Comparison of ENCODE assay signal across 37 cellular contexts in genomic region chr9:136295055-136295454, GRCh38. TPM values are rescaled to one million over a fixed set of nuclear protein-coding genes. Genes with fewer than 3 reads are reported as not detected.
"Had no signal": no experiment of that assay in that cellular context is flagged by ENCODE, and none has a peak within 500 bp of the region (broad histone marks: within the 10 kb centered on the region; RNA-seq: fewer than 3 reads in every experiment).

No MANE protein-coding gene starts in this region.

- H3K4me3 Mint-ChIP-seq: activated CD4-positive, alpha-beta memory T cell treated with anti-CD3 and anti-CD28 coated beads for 36 hours; activated CD4-positive, alpha-beta T cell treated with anti-CD3 and anti-CD28 coated beads for 36 hours; activated CD4-positive, alpha-beta T cell treated with anti-CD3 and anti-CD28 coated beads, Interleukin-2, amount 10 ng/mL, durations not matched to agents 24 days and 14 days; activated CD8-positive, alpha-beta memory T cell treated with anti-CD3 and anti-CD28 coated beads, Interleukin-2, amount 10 ng/mL, durations not matched to agents 7 days and 5 days; activated CD8-positive, alpha-beta T cell treated with anti-CD3 and anti-CD28 coated beads, Interleukin-2, amount 10 ng/mL, durations not matched to agents 7 days and 5 days; activated naive CD4-positive, alpha-beta T cell treated with anti-CD3 and anti-CD28 coated beads for 36 hours; activated naive CD4-positive, alpha-beta T cell treated with anti-CD3 and anti-CD28 coated beads, Interleukin-2, amount 50 U/mL, for 24 hours; activated naive CD8-positive, alpha-beta T cell treated with anti-CD3 and anti-CD28 coated beads for 36 hours; activated naive CD8-positive, alpha-beta T cell treated with anti-CD3 and anti-CD28 coated beads, Interleukin-2, amount 50 U/mL, for 24 hours; activated T-helper 1 cell treated with anti-CD3 and anti-CD28 coated beads, Interleukin-12 subunit alpha, Interleukin-12 subunit beta, Interleukin-2, Interleukin-4 antibody, amounts not matched to agents 30 ng/mL and 10 ng/mL and 1 ng/mL, durations not matched to agents 14 hours and 24 hours and 36 hours had no signal

- H3K9me3 ChIP-seq: ascending aorta, breast epithelium, colonic mucosa, esophagus squamous epithelium, gastroesophageal sphincter had no signal

- H3K9me3 Mint-ChIP-seq: activated CD4-positive, alpha-beta memory T cell treated with anti-CD3 and anti-CD28 coated beads for 36 hours; activated CD4-positive, alpha-beta T cell treated with anti-CD3 and anti-CD28 coated beads, Interleukin-2, amount 10 ng/mL, durations not matched to agents 24 days and 14 days; activated naive CD4-positive, alpha-beta T cell treated with anti-CD3 and anti-CD28 coated beads for 36 hours; activated naive CD4-positive, alpha-beta T cell treated with anti-CD3 and anti-CD28 coated beads, Interleukin-2, amount 50 U/mL, for 24 hours; activated naive CD8-positive, alpha-beta T cell treated with anti-CD3 and anti-CD28 coated beads for 36 hours; activated naive CD8-positive, alpha-beta T cell treated with anti-CD3 and anti-CD28 coated beads, Interleukin-2, amount 50 U/mL, for 24 hours; activated T-helper 1 cell treated with anti-CD3 and anti-CD28 coated beads, Interleukin-12 subunit alpha, Interleukin-12 subunit beta, Interleukin-2, Interleukin-4 antibody, amounts not matched to agents 30 ng/mL and 10 ng/mL and 1 ng/mL, durations not matched to agents 14 hours and 24 hours and 36 hours; activated T-helper 2 cell treated with anti-CD3 and anti-CD28 coated beads, Interferon-gamma antibody, Interleukin-2, Interleukin-4, amounts not matched to agents 10 μg/mL and 5 μg/mL and 100 μg/mL, durations not matched to agents 14 hours and 24 hours and 36 hours had no signal

- H3K36me3 ChIP-seq: ascending aorta, breast epithelium, cardiac muscle cell, colonic mucosa, esophagus squamous epithelium, gastroesophageal sphincter had no signal

- H3K4me1 ChIP-seq: ascending aorta, breast epithelium, gastroesophageal sphincter had no signal

- H3K36me3 Mint-ChIP-seq: activated CD4-positive, alpha-beta memory T cell treated with anti-CD3 and anti-CD28 coated beads for 36 hours; activated CD8-positive, alpha-beta memory T cell treated with anti-CD3 and anti-CD28 coated beads, Interleukin-2, amount 10 ng/mL, durations not matched to agents 7 days and 5 days; activated naive CD4-positive, alpha-beta T cell treated with anti-CD3 and anti-CD28 coated beads, Interleukin-2, amount 50 U/mL, for 24 hours; activated naive CD8-positive, alpha-beta T cell treated with anti-CD3 and anti-CD28 coated beads for 36 hours; brain had no signal

- H3K27ac ChIP-seq: ascending aorta, breast epithelium, cardiac muscle cell, colonic mucosa, epithelial cell of prostate, esophagus squamous epithelium, gastroesophageal sphincter had no signal

- H3K27me3 ChIP-seq: ascending aorta, cardiac muscle cell, colonic mucosa had no signal

- H3K4me1 Mint-ChIP-seq: activated CD4-positive, alpha-beta T cell treated with anti-CD3 and anti-CD28 coated beads for 36 hours; activated CD4-positive, alpha-beta T cell treated with anti-CD3 and anti-CD28 coated beads, Interleukin-2, amount 10 ng/mL, durations not matched to agents 24 days and 14 days; activated CD8-positive, alpha-beta memory T cell treated with anti-CD3 and anti-CD28 coated beads, Interleukin-2, amount 10 ng/mL, durations not matched to agents 7 days and 5 days; activated naive CD4-positive, alpha-beta T cell treated with anti-CD3 and anti-CD28 coated beads, Interleukin-2, amount 50 U/mL, for 24 hours; activated naive CD8-positive, alpha-beta T cell treated with anti-CD3 and anti-CD28 coated beads for 36 hours; activated naive CD8-positive, alpha-beta T cell treated with anti-CD3 and anti-CD28 coated beads, Interleukin-2, amount 50 U/mL, for 24 hours; brain had no signal

- H3K4me3 ChIP-seq: ascending aorta, breast epithelium, cardiac muscle cell, colonic mucosa, esophagus squamous epithelium, gastroesophageal sphincter had no signal

- H3K27me3 Mint-ChIP-seq: activated CD4-positive, alpha-beta memory T cell treated with anti-CD3 and anti-CD28 coated beads for 36 hours; activated CD4-positive, alpha-beta T cell treated with anti-CD3 and anti-CD28 coated beads for 36 hours; activated CD4-positive, alpha-beta T cell treated with anti-CD3 and anti-CD28 coated beads, Interleukin-2, amount 10 ng/mL, durations not matched to agents 24 days and 14 days; activated CD8-positive, alpha-beta memory T cell treated with anti-CD3 and anti-CD28 coated beads, Interleukin-2, amount 10 ng/mL, durations not matched to agents 7 days and 5 days; activated naive CD4-positive, alpha-beta T cell treated with anti-CD3 and anti-CD28 coated beads, Interleukin-2, amount 50 U/mL, for 24 hours; activated naive CD8-positive, alpha-beta T cell treated with anti-CD3 and anti-CD28 coated beads for 36 hours; activated naive CD8-positive, alpha-beta T cell treated with anti-CD3 and anti-CD28 coated beads, Interleukin-2, amount 50 U/mL, for 24 hours; brain had no signal

- ATAC-seq: activated CD4-positive, alpha-beta T cell treated with anti-CD3 and anti-CD28 coated beads for 36 hours; activated CD8-positive, alpha-beta memory T cell treated with anti-CD3 and anti-CD28 coated beads, Interleukin-2, amount 10 ng/mL, durations not matched to agents 7 days and 5 days; activated CD8-positive, alpha-beta T cell treated with anti-CD3 and anti-CD28 coated beads, Interleukin-2, amount 10 ng/mL, durations not matched to agents 7 days and 5 days; activated naive CD8-positive, alpha-beta T cell treated with anti-CD3 and anti-CD28 coated beads, Interleukin-2, amount 50 U/mL, for 24 hours; gastroesophageal sphincter had no signal

- H3K27ac Mint-ChIP-seq: activated CD4-positive, alpha-beta memory T cell treated with anti-CD3 and anti-CD28 coated beads for 36 hours; activated CD4-positive, alpha-beta T cell treated with anti-CD3 and anti-CD28 coated beads for 36 hours; activated CD4-positive, alpha-beta T cell treated with anti-CD3 and anti-CD28 coated beads, Interleukin-2, amount 10 ng/mL, durations not matched to agents 24 days and 14 days; activated CD8-positive, alpha-beta memory T cell treated with anti-CD3 and anti-CD28 coated beads, Interleukin-2, amount 10 ng/mL, durations not matched to agents 7 days and 5 days; activated CD8-positive, alpha-beta T cell treated with anti-CD3 and anti-CD28 coated beads, Interleukin-2, amount 10 ng/mL, durations not matched to agents 7 days and 5 days; activated naive CD4-positive, alpha-beta T cell treated with anti-CD3 and anti-CD28 coated beads for 36 hours; activated naive CD4-positive, alpha-beta T cell treated with anti-CD3 and anti-CD28 coated beads, Interleukin-2, amount 50 U/mL, for 24 hours; activated naive CD8-positive, alpha-beta T cell treated with anti-CD3 and anti-CD28 coated beads for 36 hours; activated naive CD8-positive, alpha-beta T cell treated with anti-CD3 and anti-CD28 coated beads, Interleukin-2, amount 50 U/mL, for 24 hours; activated T-helper 1 cell treated with anti-CD3 and anti-CD28 coated beads, Interleukin-12 subunit alpha, Interleukin-12 subunit beta, Interleukin-2, Interleukin-4 antibody, amounts not matched to agents 30 ng/mL and 10 ng/mL and 1 ng/mL, durations not matched to agents 14 hours and 24 hours and 36 hours; activated T-helper 2 cell treated with anti-CD3 and anti-CD28 coated beads, Interferon-gamma antibody, Interleukin-2, Interleukin-4, amounts not matched to agents 10 μg/mL and 5 μg/mL and 100 μg/mL, durations not matched to agents 14 hours and 24 hours and 36 hours had no signal

- DNase-seq: activated CD4-positive, alpha-beta memory T cell treated with anti-CD3 and anti-CD28 coated beads for 36 hours; activated CD4-positive, alpha-beta T cell treated with anti-CD3 and anti-CD28 coated beads for 36 hours; activated CD4-positive, alpha-beta T cell treated with anti-CD3 and anti-CD28 coated beads, Interleukin-2, amount 10 ng/mL, durations not matched to agents 24 days and 14 days; activated CD4-positive, CD25-positive, alpha-beta regulatory T cell; activated CD4-positive, CD25-positive, alpha-beta regulatory T cell treated with anti-CD3 and anti-CD28 coated beads, Interleukin-2, amount 50 U/mL, for 72 hours; activated CD8-positive, alpha-beta memory T cell treated with anti-CD3 and anti-CD28 coated beads, Interleukin-2, amount 10 ng/mL, durations not matched to agents 7 days and 5 days; activated CD8-positive, alpha-beta memory T cell treated with anti-CD3 and anti-CD28 coated beads, Interleukin-2, amount 50 U/mL, for 4 hours; activated CD8-positive, alpha-beta T cell treated with anti-CD3 and anti-CD28 coated beads, Interleukin-2, amount 10 ng/mL, durations not matched to agents 7 days and 5 days; activated effector memory CD4-positive, alpha-beta T cell treated with anti-CD3 and anti-CD28 coated beads, Interleukin-2, amount 50 U/mL, for 16 hours; activated naive CD4-positive, alpha-beta T cell treated with anti-CD3 and anti-CD28 coated beads for 36 hours; activated naive CD8-positive, alpha-beta T cell treated with anti-CD3 and anti-CD28 coated beads for 36 hours; activated naive CD8-positive, alpha-beta T cell treated with anti-CD3 and anti-CD28 coated beads, Interleukin-2, amount 50 U/mL, for 24 hours; activated T-cell treated with anti-CD3 and anti-CD28 coated beads, Interleukin-2, amount 50 U/mL, for 1 hour; activated T-cell treated with anti-CD3 and anti-CD28 coated beads, Interleukin-2, amount 50 U/mL, for 48 hours; central memory CD4-positive, alpha-beta T cell; cerebellar nuclear complex; colonic mucosa; effector CD8-positive, alpha-beta T cell; esophagus squamous epithelium; foreskin melanocyte; T-helper 2 cell had no signal

RNA-seq across cellular contexts. Expression of gene CCDC187, which starts 8.8 kb away (rescaled TPM):
- total RNA-seq: activated CD4-positive, alpha-beta memory T cell treated with anti-CD3 and anti-CD28 coated beads for 36 hours; activated CD4-positive, alpha-beta T cell treated with anti-CD3 and anti-CD28 coated beads, Interleukin-2, amount 10 ng/mL, durations not matched to agents 24 days and 14 days; activated CD8-positive, alpha-beta memory T cell treated with anti-CD3 and anti-CD28 coated beads for 36 hours; activated CD8-positive, alpha-beta memory T cell treated with anti-CD3 and anti-CD28 coated beads, Interleukin-2, amount 10 ng/mL, durations not matched to agents 7 days and 5 days; activated CD8-positive, alpha-beta T cell treated with anti-CD3 and anti-CD28 coated beads, Interleukin-2, amount 10 ng/mL, durations not matched to agents 7 days and 5 days; activated naive CD4-positive, alpha-beta T cell treated with anti-CD3 and anti-CD28 coated beads for 36 hours; activated naive CD8-positive, alpha-beta T cell treated with anti-CD3 and anti-CD28 coated beads for 36 hours; activated T-helper 1 cell treated with anti-CD3 and anti-CD28 coated beads, Interleukin-12 subunit alpha, Interleukin-12 subunit beta, Interleukin-2, Interleukin-4 antibody, amounts not matched to agents 30 ng/mL and 10 ng/mL and 1 ng/mL, durations not matched to agents 14 hours and 24 hours and 36 hours; activated T-helper 2 cell treated with anti-CD3 and anti-CD28 coated beads, Interferon-gamma antibody, Interleukin-2, Interleukin-4, amounts not matched to agents 10 μg/mL and 5 μg/mL and 100 μg/mL, durations not matched to agents 14 hours and 24 hours and 36 hours; breast epithelium; dermis microvascular lymphatic vessel endothelial cell; endothelial cell of umbilical vein; esophagus squamous epithelium; fibroblast of lung; gastroesophageal sphincter; glomerular endothelial cell; T-helper 1 cell treated with Interleukin-12 subunit alpha and Interleukin-12 subunit beta and Interleukin-4 antibody, amounts not matched to agents 30 ng/mL and 1 ng/mL, for 36 hours had no signal
- polyA plus RNA-seq: endothelial cell of umbilical vein, esophagus, fibroblast of lung had no signal
